In the genomic region with DNA sequence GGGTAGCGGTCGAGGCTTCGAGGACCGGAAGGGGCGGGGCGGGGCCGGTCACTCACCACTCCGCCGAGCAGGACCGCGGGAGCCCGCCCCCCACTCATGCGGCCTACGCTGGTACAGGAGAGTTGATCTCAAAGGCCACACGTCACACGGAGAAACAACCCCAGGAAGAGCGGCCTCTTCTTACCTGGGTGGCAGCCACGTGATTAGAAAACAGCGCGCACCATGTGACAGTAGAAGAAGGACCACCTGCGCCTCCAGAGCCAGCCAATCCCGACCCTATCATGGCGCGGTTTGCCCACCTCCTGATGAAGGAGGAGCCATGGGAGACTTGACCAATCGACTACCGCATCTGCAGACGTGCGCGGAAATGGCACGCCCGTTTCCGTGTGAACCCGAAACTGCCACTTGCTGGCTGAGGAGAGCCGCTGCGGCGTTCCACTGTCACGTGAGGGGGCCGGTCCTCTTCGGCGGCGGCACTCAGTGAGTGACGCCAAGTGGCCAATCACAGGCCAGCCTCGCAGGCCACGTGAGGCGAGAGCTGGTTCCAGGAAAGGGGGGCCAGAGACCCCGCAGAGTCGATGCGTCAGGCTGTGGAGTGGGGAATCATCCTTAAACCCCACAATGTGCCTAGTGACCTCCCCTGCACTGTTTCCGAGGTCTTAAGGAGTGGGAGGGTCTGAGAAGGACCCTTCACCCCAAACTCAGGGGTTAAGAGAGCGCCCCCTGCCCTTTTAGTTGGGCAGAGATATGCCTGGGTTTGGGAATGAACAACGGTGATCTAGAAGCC, we compare ENCODE assay signal across 8 cellular contexts. TPM values are rescaled to one million over a fixed set of nuclear protein-coding genes. Genes with fewer than 3 reads are reported as not detected.
DNase-seq lines count a peak whose midpoint lies in the region; ATAC-seq and TF ChIP-seq lines count a peak whose summit lies in the region.

A gene with protein sequence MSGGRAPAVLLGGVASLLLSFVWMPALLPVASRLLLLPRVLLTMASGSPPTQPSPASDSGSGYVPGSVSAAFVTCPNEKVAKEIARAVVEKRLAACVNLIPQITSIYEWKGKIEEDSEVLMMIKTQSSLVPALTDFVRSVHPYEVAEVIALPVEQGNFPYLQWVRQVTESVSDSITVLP (minus strand): TSS at position 205 of the 787 bp plus-strand sequence. CDS start 107 bp downstream, at position 98.

- peaks cover 19% of the 10 kb centered on the region for H3K4me1 ChIP-seq in IMR-90 (ENCODE audit: control insufficient read depth, insufficient read depth, low read length)
- peaks cover 21% of the 10 kb centered on the region for H3K4me1 ChIP-seq in mucosa of descending colon (ENCODE audit: low read depth)

- H4K20me1 ChIP-seq in IMR-90 (ENCODE audit: insufficient read depth, low read length) = peaks cover 19% of the 10 kb centered on the region

- H3K27me3 ChIP-seq in IMR-90 (ENCODE audit: control insufficient read depth, insufficient read depth, low read length) = no peaks in the 10 kb centered on the region

- H2BK15ac ChIP-seq in IMR-90 (ENCODE audit: low read depth, low read length) = peak within 1 kb of the TSS; percentile 98; the same call in 2 of the 3 replicates

- peak within 1 kb of the TSS; percentile 98 for H3K4ac ChIP-seq in IMR-90 (ENCODE audit: low read depth, low read length)

- H2BK120ac ChIP-seq in IMR-90 (ENCODE audit: low read depth, low read length) = peak within 1 kb of the TSS; percentile 95

- peak within 1 kb of the TSS; percentile 97 for H2BK5ac ChIP-seq in IMR-90 (ENCODE audit: low read depth, low read length, poor library complexity, severe bottlenecking)

- peak; percentile 20; the same call in 1 of the 2 replicates for TF ChIP-seq CTCF in IMR-90 (conservative IDR thresholded peaks at IDR 0.05; ENCODE audit: low read depth, low read length)
- peak; percentile 33 for TF ChIP-seq CTCF in epithelial cell of esophagus (IDR thresholded peaks at IDR 0.05; ENCODE audit: insufficient read depth, low read depth, low read length, missing control alignments)
- peak; percentile 14 for TF ChIP-seq CTCF in mucosa of descending colon (IDR thresholded peaks at IDR 0.05)

- CTCF ChIA-PET in IMR-90 (lab: Yijun Ruan, JAX) = interaction anchor here (0.5 to 1.2 kb wide), 3 partner anchors 11 to 162 kb away, joined by 3 to 5 read pairs (median 3); no protein-coding TSS in a partner anchor

- H3K9ac ChIP-seq in IMR-90 (ENCODE audit: low read depth, low read length) = peak within 1 kb of the TSS; percentile 92

- in situ Hi-C loops in IMR-90 (cut with MboI; ENCODE audit: low sequenced_read_pairs) = no loop called here

- POLR2A ChIA-PET in IMR-90 (lab: Charles Lee; ENCODE audit: unreplicated experiment) = interaction anchor here (0.5 kb wide), 1 partner anchor 213 kb away, joined by 6 read pairs; a partner anchor contains a TSS

- H3K27ac ChIP-seq in IMR-90 (ENCODE audit: insufficient read depth, low read length) = peak within 1 kb of the TSS; percentile 98

- peak; percentile 71 for ATAC-seq in GM21526 (IDR thresholded peaks at IDR 0.05; ENCODE audit: low FRiP score, unreplicated experiment)
- ATAC-seq in IMR-90 (ENCODE audit: low read depth) = peak; percentile 83
- peak; percentile 95 for ATAC-seq in mucosa of descending colon

- BruUV-seq in IMR-90 (replicated peaks; lab: Mats Ljungman, UMichigan) = no TSS peak

- H3K4me2 ChIP-seq in IMR-90 (ENCODE audit: low read depth, low read length) = peak within 1 kb of the TSS; percentile 98

- peaks cover 20 to 88% of the 10 kb centered on the region in 2 experiments for H3K79me1 ChIP-seq in IMR-90 (ENCODE audit: low read depth in 1 of 2, low read length in 2 of 2)

- H4K91ac ChIP-seq in IMR-90 (ENCODE audit: insufficient read depth, low read depth, low read length) = peak within 1 kb of the TSS; percentile 96

- peak within 1 kb of the TSS; percentile 99 for H2AK5ac ChIP-seq in IMR-90 (ENCODE audit: low read depth, low read length)

- H2AK9ac ChIP-seq in IMR-90 (replicated peaks; ENCODE audit: low read depth, low read length, poor library complexity) = peak within 1 kb of the TSS; percentile 100

- H3K4me3 ChIP-seq in IMR-90 (ENCODE audit: insufficient read depth, low read depth, low read length) (peak within 1 kb of the TSS; percentile 63), epithelial cell of esophagus (ENCODE audit: low read length) (peak within 1 kb of the TSS; percentile 98), mucosa of descending colon (peak within 1 kb of the TSS; percentile 44)

- H3K56ac ChIP-seq in IMR-90 (ENCODE audit: extremely low read depth, insufficient read depth, low read length) = peak within 1 kb of the TSS; percentile 99

- peak within 1 kb of the TSS; percentile 97 to 98 for H4K8ac ChIP-seq in IMR-90 (ENCODE audit: low read depth in 2 of 2, low read length in 2 of 2)

- 0% methylated on average over 13 of the region's 51 CpGs; no CpG with 5 or more reads in 1 of the 2 experiments for WGBS in IMR-90 (ENCODE audit: extremely low coverage in 2 of 2, insufficient read length in 1 of 2), 2 experiments

- H3K9me1 ChIP-seq in IMR-90 (ENCODE audit: insufficient read depth, low read length) = peaks cover 7% of the 10 kb centered on the region

- dilution Hi-C loops in IMR-90 (cut with HindIII; ENCODE audit: low sequenced_read_pairs, unreplicated experiment) = no loop called here

- peak within 1 kb of the TSS; percentile 77 for H2BK20ac ChIP-seq in IMR-90 (ENCODE audit: low read depth, low read length)

- intact Hi-C loops in IMR-90 (cut with micrococcal nuclease) (loop anchor here (2.0 to 5.0 kb wide), 3 partner anchors 27 to 121 kb away; a partner anchor contains a TSS), mucosa of descending colon (cut with DNase I, micrococcal nuclease) (no loop called here)

- peaks cover 32% of the 10 kb centered on the region for H3K36me3 ChIP-seq in IMR-90 (ENCODE audit: control insufficient read depth, insufficient read depth, low read length)
- H3K36me3 ChIP-seq in mucosa of descending colon (ENCODE audit: low read depth) = peaks cover 5% of the 10 kb centered on the region

- peak within 1 kb of the TSS; percentile 97 for H3K23ac ChIP-seq in IMR-90 (ENCODE audit: low read depth, low read length)

- H3K18ac ChIP-seq in IMR-90 (ENCODE audit: low read depth, low read length) = peak within 1 kb of the TSS; percentile 94

- TF ChIP-seq RAD21 in IMR-90 (IDR thresholded peaks at IDR 0.05; ENCODE audit: low read length) = no peak

- H3K9me3 ChIP-seq in IMR-90 (ENCODE audit: control insufficient read depth, insufficient read depth, low read length) (no peaks in the 10 kb centered on the region), mucosa of descending colon (no peaks in the 10 kb centered on the region)

- no peak; the same call in 1 of the 2 replicates for TF ChIP-seq POLR2A in IMR-90 (IDR thresholded peaks at IDR 0.05; ENCODE audit: low read depth, low read length)

- peak within 1 kb of the TSS; percentile 99 for H2AFZ ChIP-seq in IMR-90 (replicated peaks; ENCODE audit: low read length, poor library complexity)

- peak within 1 kb of the TSS; percentile 93 for H4K5ac ChIP-seq in IMR-90 (ENCODE audit: low read depth, low read length)

- peak; percentile 98 for DNase-seq in DMS 273 treated with DMSO at 0.1 percent for 48 hours (lab: John Stamatoyannopoulos, UW)
- DNase-seq in IMR-90 = peak; percentile 100
- peak; percentile 100 for DNase-seq in OCI-M1 (lab: John Stamatoyannopoulos, UW)
- DNase-seq in activated T-cell treated with anti-CD3 and anti-CD28 coated beads for 4 hours = peak; percentile 95
- DNase-seq in epithelial cell of esophagus (ENCODE audit: low read depth) = peak; percentile 100
- peak; percentile 98 to 100 (median 99) for DNase-seq in mucosa of descending colon
- peak; percentile 95 to 99 for DNase-seq in stimulated activated CD8-positive, alpha-beta memory T cell treated with anti-CD3 and anti-CD28 coated beads, Interleukin-4, amount 100 ng/mL, for 4 hours (ENCODE audit: low read depth in 2 of 2, low spot score in 1 of 2)

- peak within 1 kb of the TSS; percentile 97 for H3K14ac ChIP-seq in IMR-90 (replicated peaks; ENCODE audit: low read depth, low read length)

TF ChIP-seq in IMR-90, 13 proteins besides CTCF, POLR2A, EP300 and RAD21 (continues in another document):
- TF ChIP-seq, protein P1, sequence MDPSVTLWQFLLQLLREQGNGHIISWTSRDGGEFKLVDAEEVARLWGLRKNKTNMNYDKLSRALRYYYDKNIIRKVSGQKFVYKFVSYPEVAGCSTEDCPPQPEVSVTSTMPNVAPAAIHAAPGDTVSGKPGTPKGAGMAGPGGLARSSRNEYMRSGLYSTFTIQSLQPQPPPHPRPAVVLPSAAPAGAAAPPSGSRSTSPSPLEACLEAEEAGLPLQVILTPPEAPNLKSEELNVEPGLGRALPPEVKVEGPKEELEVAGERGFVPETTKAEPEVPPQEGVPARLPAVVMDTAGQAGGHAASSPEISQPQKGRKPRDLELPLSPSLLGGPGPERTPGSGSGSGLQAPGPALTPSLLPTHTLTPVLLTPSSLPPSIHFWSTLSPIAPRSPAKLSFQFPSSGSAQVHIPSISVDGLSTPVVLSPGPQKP (IDR thresholded peaks at IDR 0.05; ENCODE audit: borderline replicate concordance, low read depth, low read length) = no peak
- TF ChIP-seq NFE2L2 (IDR thresholded peaks at IDR 0.05; ENCODE audit: low read depth, low read length) = no peak
- peak; percentile 43; the same call in 1 of the 2 replicates for TF ChIP-seq MAZ (IDR thresholded peaks at IDR 0.05; ENCODE audit: borderline replicate concordance, low read depth, low read length)
- peak; percentile 87 for TF ChIP-seq FOS (IDR thresholded peaks at IDR 0.05; ENCODE audit: low read depth, low read length)
- 0 out of 2 replicates have a peak, but pooled peaks have one; percentile 3 for TF ChIP-seq CEBPB (IDR thresholded peaks at IDR 0.05; ENCODE audit: low read depth, low read length)
- TF ChIP-seq BHLHE40 (IDR thresholded peaks at IDR 0.05; ENCODE audit: low read depth, low read length) = peak; percentile 99
- no peak for TF ChIP-seq SMC3 (IDR thresholded peaks at IDR 0.05; ENCODE audit: low read depth, low read length)
- TF ChIP-seq MAFK (IDR thresholded peaks at IDR 0.05; ENCODE audit: low read depth, low read length) = peak; percentile 47; the same call in 1 of the 2 replicates
- TF ChIP-seq, protein P2, sequence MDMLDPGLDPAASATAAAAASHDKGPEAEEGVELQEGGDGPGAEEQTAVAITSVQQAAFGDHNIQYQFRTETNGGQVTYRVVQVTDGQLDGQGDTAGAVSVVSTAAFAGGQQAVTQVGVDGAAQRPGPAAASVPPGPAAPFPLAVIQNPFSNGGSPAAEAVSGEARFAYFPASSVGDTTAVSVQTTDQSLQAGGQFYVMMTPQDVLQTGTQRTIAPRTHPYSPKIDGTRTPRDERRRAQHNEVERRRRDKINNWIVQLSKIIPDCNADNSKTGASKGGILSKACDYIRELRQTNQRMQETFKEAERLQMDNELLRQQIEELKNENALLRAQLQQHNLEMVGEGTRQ (IDR thresholded peaks at IDR 0.05; ENCODE audit: low read depth, low read length) = peak; percentile 98
- TF ChIP-seq RCOR1 (IDR thresholded peaks at IDR 0.05; ENCODE audit: insufficient replicate concordance, low read length) = peak; percentile 75

RNA-seq across cellular contexts. Expression of the gene that starts here (rescaled TPM):
- 122 and 136 TPM in 2 replicates for total RNA-seq in IMR-90 (2012; rRNA removed)
- polyA plus RNA-seq in IMR-90 (2012; rRNA removed) = 427 and 483 TPM in 2 replicates
- polyA plus RNA-seq in IMR-90 (2012; cell fraction: cytosol; rRNA removed) = 545 and 1,404 TPM in 2 replicates
- 266 and 336 TPM in 2 replicates for polyA plus RNA-seq in IMR-90 (2012; cell fraction: nucleus; rRNA removed; ENCODE audit: low replicate concordance)
- 100 to 1,000 TPM; 146 to 163 (median 151) TPM for total RNA-seq in mucosa of descending colon

Comparison
In these comparisons a context has a peak if more than half of its experiments do, and no peak if none do; other contexts are left out.
1. Peak in every context shown above with its lines: DNase-seq, ATAC-seq, H3K4me3 ChIP-seq and H3K27ac ChIP-seq.
2. H3K4me3 ChIP-seq: peak in every context shown above with its lines; median percentile 98 in epithelial cell of esophagus; 63 in IMR-90; 44 in mucosa of descending colon.